22 cellular contexts compared by ENCODE assay signal in the genomic region with DNA sequence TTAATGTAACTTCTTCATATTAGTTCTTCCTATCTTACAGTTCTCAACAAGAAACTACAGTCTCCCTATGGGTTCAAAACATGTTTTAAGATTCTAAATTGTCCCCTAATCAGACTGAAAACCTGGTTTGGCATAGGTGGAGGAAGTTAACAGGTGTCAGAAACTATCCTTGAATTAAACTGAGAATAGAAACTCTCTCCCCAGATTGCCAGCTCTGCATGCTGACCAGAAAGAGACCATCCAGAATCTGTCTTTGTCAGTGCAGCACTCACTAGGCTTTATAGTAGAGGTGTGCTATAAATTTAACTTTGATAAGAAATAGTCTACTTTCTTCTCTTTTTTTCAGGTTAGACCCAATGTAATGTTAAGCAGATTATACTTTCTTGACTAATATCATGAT.
"Had no signal": no experiment of that assay in that cellular context is flagged by ENCODE, and none has a peak within 500 bp of the region (broad histone marks: within the 10 kb centered on the region; RNA-seq: fewer than 3 reads in every experiment).

No MANE protein-coding gene starts in this region.

- H3K27ac Mint-ChIP-seq: memory B cell, mesothelial cell of epicardium, progenitor cell of endocrine pancreas had no signal

- H3K9me3 ChIP-seq: heart left ventricle, left ventricle myocardium inferior, lower lobe of right lung, ovary had no signal

- H3K4me3 Mint-ChIP-seq: memory B cell, mesothelial cell of epicardium, natural killer cell, neural crest cell had no signal

- H3K27me3 Mint-ChIP-seq: memory B cell had no signal

- H3K27me3 ChIP-seq: heart left ventricle, ovary had no signal

- H3K4me1 ChIP-seq: heart left ventricle, left ventricle myocardium inferior, lower lobe of right lung had no signal

- H3K4me3 ChIP-seq: coronary artery, heart left ventricle, left ventricle myocardium inferior, lower lobe of right lung, ovary, smooth muscle cell had no signal

- ATAC-seq: esophagus mucosa, heart left ventricle, left cardiac atrium, lower lobe of right lung, natural killer cell, right cardiac atrium had no signal

- DNase-seq: effector CD4-positive, alpha-beta T cell; heart left ventricle; kidney; left cardiac atrium; left ventricle myocardium inferior; lower lobe of right lung; natural killer cell; nucleus accumbens; ovary; right cardiac atrium; stimulated activated CD4-positive, alpha-beta T cell treated with anti-CD3 and anti-CD28 coated beads, Interleukin-2, amount 100 ng/mL, for 48 hours; stimulated activated naive CD4-positive, alpha-beta T cell treated with Interleukin-2 at 50 U/mL for 16 hours; trophoblast cell had no signal

- H3K36me3 ChIP-seq: heart left ventricle, left ventricle myocardium inferior, lower lobe of right lung, ovary had no signal

- H3K27ac ChIP-seq: coronary artery, heart left ventricle, left ventricle myocardium inferior, lower lobe of right lung, ovary had no signal

- H3K4me1 Mint-ChIP-seq: memory B cell had no signal

- H3K36me3 Mint-ChIP-seq: memory B cell, mesothelial cell of epicardium, natural killer cell had no signal

- FAIRE-seq: endometrium, frontal cortex, kidney had no signal

- H3K4me2 ChIP-seq: smooth muscle cell had no signal

- H3K9me3 Mint-ChIP-seq: memory B cell, mesothelial cell of epicardium, natural killer cell, neural crest cell had no signal
